29 cellular contexts compared by ENCODE assay signal in genomic region chr12:51382173-51382572, GRCh38. TPM values are rescaled to one million over a fixed set of nuclear protein-coding genes. Genes with fewer than 3 reads are reported as not detected.
DNase-seq lines count a peak whose midpoint lies in the region; ATAC-seq and TF ChIP-seq lines count a peak whose summit lies in the region.
"Had no signal": no experiment of that assay in that cellular context is flagged by ENCODE, and none has a peak within 500 bp of the region (broad histone marks: within the 10 kb centered on the region; RNA-seq: fewer than 3 reads in every experiment).

No MANE protein-coding gene starts in this region.

- no peaks in the 10 kb centered on the region for H3K27me3 Mint-ChIP-seq in WTC11 (ENCODE audit: low read depth)
- peaks cover 0 to 6% (median 0%) of the 10 kb centered on the region in 5 donors for H3K27me3 Mint-ChIP-seq in naive thymus-derived CD8-positive, alpha-beta T cell
- H3K27me3 Mint-ChIP-seq: activated CD8-positive, alpha-beta memory T cell treated with anti-CD3 and anti-CD28 coated beads, Interleukin-2, amount 10 ng/mL, durations not matched to agents 7 days and 5 days had no signal

- peaks cover 10% of the 10 kb centered on the region for H3K36me3 Mint-ChIP-seq in WTC11
- H3K36me3 Mint-ChIP-seq in naive thymus-derived CD8-positive, alpha-beta T cell: peaks cover 7 to 35% (median 33%) of the 10 kb centered on the region in 3 donors

- CTCF ChIA-PET in HEK293 (lab: Yijun Ruan, JAX): no interaction called here
- CTCF ChIA-PET in WTC11 (lab: Charles Lee): no interaction called here

- H3K9me3 ChIP-seq in HEK293 (ENCODE audit: control insufficient read depth, insufficient read depth, low read depth, low read length): no peaks in the 10 kb centered on the region
- H3K9me3 ChIP-seq: lower lobe of right lung, spleen, stomach, uterus had no signal

- ATAC-seq in WTC11: no peak; the same call in 1 of the 2 replicates
- ATAC-seq in naive thymus-derived CD8-positive, alpha-beta T cell: peak; percentile 60 to 66
- ATAC-seq: activated CD8-positive, alpha-beta memory T cell treated with anti-CD3 and anti-CD28 coated beads, Interleukin-2, amount 10 ng/mL, durations not matched to agents 7 days and 5 days; lower lobe of right lung had no signal

- no peak for TF ChIP-seq CTCF in HEK293 (tag by site-specific recombination; IDR thresholded peaks at IDR 0.05)
- no peak for TF ChIP-seq CTCF in WTC11 (IDR thresholded peaks at IDR 0.05)
- TF ChIP-seq CTCF in GM13977 (IDR thresholded peaks at IDR 0.05; ENCODE audit: extremely low read depth, insufficient read depth, missing control alignments): no peak

- POLR2A ChIA-PET in HEK293 (lab: Yijun Ruan, JAX): interaction anchor here (1.9 kb wide), 1 partner anchor 11 kb away, joined by 5 read pairs; no protein-coding TSS in a partner anchor
- POLR2A ChIA-PET in WTC11 (lab: Charles Lee): no interaction called here
- POLR2A ChIA-PET in naive thymus-derived CD8-positive, alpha-beta T cell (lab: Charles Lee): interaction anchor here (2.2 kb wide), 1 partner anchor 13 kb away, joined by 7 read pairs; no protein-coding TSS in a partner anchor

- H3K4me3 ChIP-seq in HEK293 (ENCODE audit: low read depth, low read length): no peak overlapping the region
- H3K4me3 ChIP-seq: lower lobe of right lung, spleen, stomach, uterus had no signal

- no peaks in the 10 kb centered on the region for H3K9me3 Mint-ChIP-seq in WTC11
- no peaks in the 10 kb centered on the region for H3K9me3 Mint-ChIP-seq in naive thymus-derived CD8-positive, alpha-beta T cell

- peak; percentile 21 for DNase-seq in DMS79 treated with DMSO at 0.1 percent for 48 hours (lab: John Stamatoyannopoulos, UW)
- no peak for DNase-seq in DMS79 (lab: John Stamatoyannopoulos, UW)
- no peak for DNase-seq in WTC11 (ENCODE audit: low spot score)
- DNase-seq in naive thymus-derived CD8-positive, alpha-beta T cell: peak in 1 of 10 donors; percentile 19
- DNase-seq in D341Med (ENCODE audit: low spot score): no peak
- no peak for DNase-seq in GM13977 (ENCODE audit: low spot score)
- no peak for DNase-seq in activated CD8-positive, alpha-beta memory T cell treated with anti-CD3 and anti-CD28 coated beads for 24 hours
- DNase-seq: activated CD4-positive, alpha-beta T cell treated with anti-CD3 and anti-CD28 coated beads for 1 hour; activated CD8-positive, alpha-beta memory T cell treated with anti-CD3 and anti-CD28 coated beads, Interleukin-2, amount 10 ng/mL, durations not matched to agents 7 days and 5 days; AML-193; amniotic stem cell; caudate nucleus; hypothalamus; KBM-7; lower lobe of right lung; NCI-H187 treated with DMSO at 0.1 percent for 48 hours; retina; spleen; stimulated activated CD4-positive, alpha-beta T cell treated with anti-CD3 and anti-CD28 coated beads, Interleukin-4, amount 100 ng/mL, for 4 hours; stomach; uterus had no signal

- peaks cover 40% of the 10 kb centered on the region for H3K4me1 Mint-ChIP-seq in WTC11
- peaks cover 27 to 57% (median 52%) of the 10 kb centered on the region in 4 donors for H3K4me1 Mint-ChIP-seq in naive thymus-derived CD8-positive, alpha-beta T cell

- H3K27ac ChIP-seq in HEK293 (ENCODE audit: extremely low read depth, low read depth, low read length): no peak overlapping the region
- H3K27ac ChIP-seq: 22Rv1, lower lobe of right lung, RWPE1, spleen, stomach, uterus had no signal

- in situ Hi-C loops in GM13977 (cut with MboI; ENCODE audit: low pct_unique_long_range_greater_than_20kb, low sequenced_read_pairs, unreplicated experiment): no loop called here

- peaks cover 19% of the 10 kb centered on the region for H3K4me1 ChIP-seq in HEK293 (ENCODE audit: control insufficient read depth, insufficient read depth, low read length)
- H3K4me1 ChIP-seq: lower lobe of right lung, uterus had no signal

- peaks cover 0 to 21% of the 10 kb centered on the region in 2 experiments; a peak in 2 of 3 replicates for H3K36me3 ChIP-seq in HEK293 (ENCODE audit: control insufficient read depth in 2 of 2, insufficient read depth in 1 of 2, low read length in 2 of 2)
- H3K36me3 ChIP-seq: uterus had no signal

- no peak overlapping the region for H3K4me3 Mint-ChIP-seq in WTC11
- peak overlapping the region in 8 of 10 donors; percentile 12 to 69 (median 50) for H3K4me3 Mint-ChIP-seq in naive thymus-derived CD8-positive, alpha-beta T cell
- H3K4me3 Mint-ChIP-seq: activated CD8-positive, alpha-beta memory T cell treated with anti-CD3 and anti-CD28 coated beads, Interleukin-2, amount 10 ng/mL, durations not matched to agents 7 days and 5 days had no signal

- H3K27ac Mint-ChIP-seq in WTC11: peak overlapping the region; percentile 16
- H3K27ac Mint-ChIP-seq in naive thymus-derived CD8-positive, alpha-beta T cell: peak overlapping the region in 7 of 10 donors; percentile 44 to 91 (median 68)
- H3K27ac Mint-ChIP-seq: activated CD8-positive, alpha-beta memory T cell treated with anti-CD3 and anti-CD28 coated beads, Interleukin-2, amount 10 ng/mL, durations not matched to agents 7 days and 5 days had no signal

TF ChIP-seq in HEK293, 187 proteins besides CTCF, POLR2A, EP300 and RAD21 (continues in another document):
- TF ChIP-seq ZNF580 (tag by site-specific recombination; IDR thresholded peaks at IDR 0.05) (no peak), ZNF561 (tag by site-specific recombination; IDR thresholded peaks at IDR 0.05; ENCODE audit: borderline replicate concordance) (no peak)

TF ChIP-seq in WTC11, 78 proteins besides CTCF, POLR2A, EP300 and RAD21 (continues in another document):
- TF ChIP-seq IRF2 (CRISPR knock-in tag; IDR thresholded peaks at IDR 0.05; ENCODE audit: borderline replicate concordance, low read depth): no peak
- TF ChIP-seq RELA (CRISPR knock-in tag; IDR thresholded peaks at IDR 0.05; ENCODE audit: borderline replicate concordance): no peak
- no peak for TF ChIP-seq GABPB1 (CRISPR knock-in tag; IDR thresholded peaks at IDR 0.05)
- no peak for TF ChIP-seq MYBL2 (CRISPR knock-in tag; IDR thresholded peaks at IDR 0.05)
- TF ChIP-seq GRHL2 (CRISPR knock-in tag; IDR thresholded peaks at IDR 0.05; ENCODE audit: insufficient replicate concordance, severe bottlenecking): no peak
- no peak for TF ChIP-seq ZSCAN18 (CRISPR knock-in tag; IDR thresholded peaks at IDR 0.05)
- no peak for TF ChIP-seq GTF2I (CRISPR knock-in tag; conservative IDR thresholded peaks at IDR 0.05)
- no peak for TF ChIP-seq NFYB (CRISPR knock-in tag; conservative IDR thresholded peaks at IDR 0.05; ENCODE audit: low read depth)
- no peak for TF ChIP-seq MXD4 (CRISPR knock-in tag; IDR thresholded peaks at IDR 0.05; ENCODE audit: borderline replicate concordance)
- no peak for TF ChIP-seq ATF1 (CRISPR knock-in tag; IDR thresholded peaks at IDR 0.05)
- no peak for TF ChIP-seq ZMAT4 (CRISPR knock-in tag; IDR thresholded peaks at IDR 0.05)
- no peak for TF ChIP-seq ZNF396 (CRISPR knock-in tag; IDR thresholded peaks at IDR 0.05; ENCODE audit: borderline replicate concordance)
- TF ChIP-seq TP53 (CRISPR knock-in tag; IDR thresholded peaks at IDR 0.05): no peak
- no peak for TF ChIP-seq HMGXB4 (CRISPR knock-in tag; IDR thresholded peaks at IDR 0.05)

RNA-seq across cellular contexts. Expression of gene GALNT6, which starts 9.0 kb away (rescaled TPM):
- 11.0 to 18.3 TPM (median 11.2 TPM) in 3 replicates for total RNA-seq in WTC11 (2021)
- 1 to 10 TPM; 1.5 to 1.9 TPM for total RNA-seq in naive thymus-derived CD8-positive, alpha-beta T cell
- 1 to 10 TPM; 4.4 to 8.3 (median 4.6) TPM for polyA plus RNA-seq in naive thymus-derived CD8-positive, alpha-beta T cell

RNA-seq across cellular contexts. Expression of gene CELA1, which starts 35.7 kb away (rescaled TPM):
- total RNA-seq in WTC11 (2021): not detected in 3 replicates
- 1 to 10 TPM; 2.2 to 2.5 TPM for total RNA-seq in naive thymus-derived CD8-positive, alpha-beta T cell
- polyA plus RNA-seq in naive thymus-derived CD8-positive, alpha-beta T cell: 1 to 10 TPM; 3.6 to 9.8 (median 8.1) TPM
- total RNA-seq: activated CD8-positive, alpha-beta memory T cell treated with anti-CD3 and anti-CD28 coated beads, Interleukin-2, amount 10 ng/mL, durations not matched to agents 7 days and 5 days; dermis microvascular lymphatic vessel endothelial cell; epithelial cell of proximal tubule; frontal cortex; lower lobe of right lung; omental fat pad; spleen; stomach; uterus had no signal
- polyA plus RNA-seq: keratinocyte, stomach had no signal

RNA-seq across cellular contexts. Expression of gene SLC4A8, which starts 42.5 kb away (rescaled TPM):
- 13.1 to 23.5 TPM (median 16.9 TPM) in 3 replicates for total RNA-seq in WTC11 (2021)
- total RNA-seq in naive thymus-derived CD8-positive, alpha-beta T cell: under 1 TPM; 0.41 to 0.42 TPM
- polyA plus RNA-seq in naive thymus-derived CD8-positive, alpha-beta T cell: under 1 TPM; 0.52 to 0.99 (median 0.58) TPM

RNA-seq across cellular contexts. Expression of gene BIN2, which starts 58.2 kb away (rescaled TPM):
- total RNA-seq in WTC11 (2021): 0.14 to 0.44 TPM (median 0.20 TPM) in 3 replicates
- 100 to 1,000 TPM; 257 to 267 TPM for total RNA-seq in naive thymus-derived CD8-positive, alpha-beta T cell
- 100 to 1,000 TPM; 228 to 303 (median 266) TPM for polyA plus RNA-seq in naive thymus-derived CD8-positive, alpha-beta T cell
- total RNA-seq: dermis microvascular lymphatic vessel endothelial cell, epithelial cell of proximal tubule had no signal
- polyA plus RNA-seq: keratinocyte had no signal
